In the genomic region with DNA sequence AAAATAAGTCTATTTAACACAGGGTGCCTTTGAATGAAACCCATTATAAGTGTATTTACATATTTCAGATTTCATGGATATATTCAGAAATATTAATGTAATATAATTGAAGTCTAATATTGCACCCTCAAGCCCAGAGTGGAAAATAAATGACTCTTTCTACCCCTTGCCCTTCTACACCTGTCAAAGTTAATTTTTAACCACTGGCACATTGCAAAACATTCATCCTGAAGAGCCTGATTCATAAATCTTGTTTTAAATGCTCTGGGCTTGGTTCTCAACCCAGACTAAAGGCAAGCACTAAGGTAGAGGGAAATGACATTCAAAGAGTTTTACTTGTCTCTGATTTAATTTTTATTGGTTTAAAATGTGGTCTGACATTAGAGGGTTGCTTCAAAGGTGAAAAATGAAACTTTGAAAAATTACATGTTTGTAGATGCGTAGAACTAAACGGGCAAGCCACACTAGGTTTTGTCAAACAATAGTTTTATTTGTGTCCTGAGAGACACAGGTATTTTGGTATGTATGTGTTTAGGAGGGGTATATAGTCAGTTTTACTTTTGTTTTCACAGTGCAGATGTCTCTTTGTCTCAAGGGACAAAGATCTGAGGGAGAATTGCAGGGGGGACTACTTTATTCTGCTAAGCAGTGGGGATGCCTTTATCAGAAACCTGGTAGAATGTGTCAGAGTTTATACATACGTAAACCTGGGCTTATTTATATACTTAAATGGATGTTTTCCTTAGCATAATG, we compare ENCODE assay signal across 9 cellular contexts.
DNase-seq lines count a peak whose midpoint lies in the region; ATAC-seq and TF ChIP-seq lines count a peak whose summit lies in the region.
"Had no signal": no experiment of that assay in that cellular context is flagged by ENCODE, and none has a peak within 500 bp of the region (broad histone marks: within the 10 kb centered on the region; RNA-seq: fewer than 3 reads in every experiment).

No MANE protein-coding gene starts in this region.

- no TSS peak for BruUV-seq in Panc1 (replicated peaks; lab: Mats Ljungman, UMichigan)

- peaks cover 26% of the 10 kb centered on the region for H3K36me3 ChIP-seq in CD8-positive, alpha-beta memory T cell (ENCODE audit: insufficient read depth, low read length)
- peaks cover 2% of the 10 kb centered on the region; the same call in 1 of the 2 replicates for H3K36me3 ChIP-seq in Panc1 (ENCODE audit: control insufficient read depth, insufficient read depth, low read length)

- POLR2A ChIA-PET in CD8-positive, alpha-beta memory T cell (lab: Charles Lee) = interaction anchor here (1.2 kb wide), 1 partner anchor 69 kb away, joined by 3 read pairs; no protein-coding TSS in a partner anchor
- POLR2A ChIA-PET in Panc1 (lab: Charles Lee) = no interaction called here

- peak overlapping the region; percentile 69 to 97 (median 93) for H3K4me3 Mint-ChIP-seq in CD8-positive, alpha-beta memory T cell
- no peak overlapping the region for H3K4me3 Mint-ChIP-seq in memory B cell

- CTCF ChIA-PET in CD8-positive, alpha-beta memory T cell (lab: Charles Lee) = interaction anchor here (0.7 to 4.1 kb wide), 11 partner anchors 12 to 1039 kb away, joined by 3 to 47 read pairs (median 4); no protein-coding TSS in a partner anchor
- CTCF ChIA-PET in Panc1 (lab: Charles Lee) = interaction anchor here (0.6 kb wide), 1 partner anchor 23 kb away, joined by 3 read pairs; no protein-coding TSS in a partner anchor

- DNase-seq in CD8-positive, alpha-beta memory T cell = peak in 1 of 5 donors; percentile 18
- no peak for DNase-seq in Panc1 (ENCODE audit: low read depth, low spot score)
- DNase-seq in memory B cell (ENCODE audit: low spot score in 2 of 2) = peak in 1 of 2 donors; percentile 6
- DNase-seq in SIG-M5 treated with dmso at 0.1 percent for 504 hours (lab: John Stamatoyannopoulos, UW; ENCODE audit: unreplicated experiment) = no peak
- no peak for DNase-seq in NCI-H345 (lab: John Stamatoyannopoulos, UW)
- DNase-seq in NCI-H1048 (lab: John Stamatoyannopoulos, UW) = no peak
- DNase-seq: activated CD4-positive, CD25-positive, alpha-beta regulatory T cell had no signal

- H3K9me3 Mint-ChIP-seq in CD8-positive, alpha-beta memory T cell = no peaks in the 10 kb centered on the region
- H3K9me3 Mint-ChIP-seq in memory B cell = no peaks in the 10 kb centered on the region

- H3K27me3 ChIP-seq in CD8-positive, alpha-beta memory T cell (ENCODE audit: insufficient read depth, low read length, poor library complexity, severe bottlenecking) = no peaks in the 10 kb centered on the region
- no peaks in the 10 kb centered on the region for H3K27me3 ChIP-seq in Panc1 (ENCODE audit: control insufficient read depth, insufficient read depth, low read length)

- H3K27ac Mint-ChIP-seq in CD8-positive, alpha-beta memory T cell = peak overlapping the region; percentile 67 to 97 (median 86)
- H3K27ac Mint-ChIP-seq in memory B cell = peak overlapping the region; percentile 91

- H3K4me1 ChIP-seq in CD8-positive, alpha-beta memory T cell (ENCODE audit: insufficient read depth, low read length) = peaks cover 84% of the 10 kb centered on the region
- peaks cover 16% of the 10 kb centered on the region for H3K4me1 ChIP-seq in Panc1 (ENCODE audit: control insufficient read depth, insufficient read depth, low read length)

- no peak overlapping the region for H3K27ac ChIP-seq in CD8-positive, alpha-beta memory T cell (ENCODE audit: low read depth, low read length)
- H3K27ac ChIP-seq in Panc1 (ENCODE audit: low read length) = 0 out of 2 replicates have a peak overlapping the region, but pooled peaks have one; percentile 12

- peaks cover 12 to 98% (median 20%) of the 10 kb centered on the region in 3 donors for H3K36me3 Mint-ChIP-seq in CD8-positive, alpha-beta memory T cell
- H3K36me3 Mint-ChIP-seq in memory B cell = peaks cover 11% of the 10 kb centered on the region

- in situ Hi-C loops in Panc1 (cut with HindIII; ENCODE audit: low pct_unique_long_range_greater_than_20kb, low sequenced_read_pairs) = no loop called here

- H3K4me3 ChIP-seq in CD8-positive, alpha-beta memory T cell (ENCODE audit: low read length) = peak overlapping the region; percentile 47
- no peak overlapping the region for H3K4me3 ChIP-seq in Panc1 (ENCODE audit: low read depth in 2 of 2, low read length in 2 of 2)

- H3K9me3 ChIP-seq in CD8-positive, alpha-beta memory T cell (ENCODE audit: low read length) = no peaks in the 10 kb centered on the region
- no peaks in the 10 kb centered on the region for H3K9me3 ChIP-seq in Panc1 (ENCODE audit: control insufficient read depth, insufficient read depth, low read depth, low read length)

- peaks cover 85 to 92% (median 87%) of the 10 kb centered on the region in 3 donors for H3K4me1 Mint-ChIP-seq in CD8-positive, alpha-beta memory T cell
- peaks cover 23% of the 10 kb centered on the region for H3K4me1 Mint-ChIP-seq in memory B cell

- intact Hi-C loops in Panc1 (cut with micrococcal nuclease; ENCODE audit: unreplicated experiment) = loop anchor here (5.0 kb wide), 2 partner anchors 177 to 677 kb away; no protein-coding TSS in a partner anchor

- no peak for TF ChIP-seq CTCF in Panc1 (IDR thresholded peaks at IDR 0.05)

- ATAC-seq in GM21423 (IDR thresholded peaks at IDR 0.05; ENCODE audit: unreplicated experiment) (peak; percentile 33), Panc1 (no peak), memory B cell (ENCODE audit: low read depth) (peak; percentile 69), HG03108 (IDR thresholded peaks at IDR 0.05; ENCODE audit: unreplicated experiment) (no peak)

- H3K27me3 Mint-ChIP-seq in CD8-positive, alpha-beta memory T cell = no peaks in the 10 kb centered on the region
- H3K27me3 Mint-ChIP-seq in memory B cell = no peaks in the 10 kb centered on the region

Comparison
In these comparisons a context has a peak if more than half of its experiments do, and no peak if none do; other contexts are left out.
1. ATAC-seq: peak in GM21423 (single experiment) and memory B cell (single experiment); none in Panc1 (single experiment) and HG03108 (single experiment).